Comparison of ENCODE assay signal across 10 cellular contexts in the genomic region with DNA sequence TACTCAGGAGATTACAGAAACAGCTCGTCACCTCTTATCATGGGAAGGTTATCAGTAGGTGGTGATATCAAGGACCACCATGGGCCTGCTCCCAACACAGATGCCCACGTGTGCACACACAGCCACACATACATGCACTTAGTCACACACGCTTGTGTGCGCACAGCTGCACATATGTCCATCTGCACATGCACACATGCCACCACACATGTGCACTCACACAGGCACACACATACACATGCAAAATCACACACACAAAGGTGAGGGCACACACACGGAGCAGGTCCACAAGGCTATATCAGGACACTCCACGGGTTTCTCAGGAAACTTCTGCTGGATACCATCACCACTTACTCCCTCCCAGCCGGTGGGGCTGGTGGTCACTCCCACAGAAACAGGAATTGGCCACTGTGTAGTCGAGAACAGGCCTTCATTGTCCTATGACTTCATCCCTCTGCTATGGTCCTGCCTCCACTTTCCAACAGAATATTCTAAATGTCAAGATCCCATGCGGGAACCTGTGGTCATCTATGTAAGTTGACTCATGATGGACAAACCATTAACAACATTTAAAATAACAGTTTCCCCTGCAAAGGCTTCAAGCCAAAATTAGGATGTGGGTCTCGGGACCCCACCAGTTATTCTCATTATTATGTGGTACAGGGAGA. TPM values are rescaled to one million over a fixed set of nuclear protein-coding genes. Genes with fewer than 3 reads are reported as not detected.
DNase-seq lines count a peak whose midpoint lies in the region; ATAC-seq, FAIRE-seq and TF ChIP-seq lines count a peak whose summit lies in the region.
"Had no signal": no experiment of that assay in that cellular context is flagged by ENCODE, and none has a peak within 500 bp of the region (broad histone marks: within the 10 kb centered on the region; RNA-seq: fewer than 3 reads in every experiment).

No MANE protein-coding gene starts in this region.

- no peak overlapping the region for H3K4ac ChIP-seq in H1 (replicated peaks; ENCODE audit: insufficient read length, low read depth, low read length)

- no peak overlapping the region for H3K56ac ChIP-seq in H1 (replicated peaks; ENCODE audit: insufficient read length, low read depth, low read length)

- no peak overlapping the region for H2AFZ ChIP-seq in OCI-LY1 (ENCODE audit: low read length)
- no peak overlapping the region for H2AFZ ChIP-seq in H1 (ENCODE audit: low read length)
- no peak overlapping the region for H2AFZ ChIP-seq in osteoblast (ENCODE audit: low read length)

- H3K14ac ChIP-seq in H1 (ENCODE audit: insufficient read length), result no peak overlapping the region

- no peak overlapping the region for H2BK12ac ChIP-seq in H1 (ENCODE audit: low read depth, low read length)

- DNase-seq in COLO829 (ENCODE audit: low spot score) (peak; percentile 88), H1 (ENCODE audit: low read depth in 1 of 2, low spot score in 2 of 2) (no peak), osteoblast (ENCODE audit: insufficient read length, low spot score, missing footprints) (peak; percentile 98), NCI-H1436 treated with DMSO at 0.1 percent for 48 hours (lab: John Stamatoyannopoulos, UW) (no peak)
- DNase-seq: activated naive CD4-positive, alpha-beta T cell treated with anti-CD3 and anti-CD28 coated beads for 36 hours had no signal

- peaks cover 5% of the 10 kb centered on the region; the same call in 1 of the 2 replicates for H3K23me2 ChIP-seq in H1 (ENCODE audit: low read depth, low read length)

- H2BK120ac ChIP-seq in H1 (replicated peaks; ENCODE audit: low read depth, low read length), result no peak overlapping the region

- TF ChIP-seq POLR2A in H1 (IDR thresholded peaks at IDR 0.05; ENCODE audit: control extremely low read depth in 1 of 2, low read depth in 2 of 2, low read length in 2 of 2), result no peak

- no peak overlapping the region; the same call in 1 of the 2 replicates for H4K8ac ChIP-seq in H1 (ENCODE audit: extremely low read depth, insufficient read depth, low read length)

- ATAC-seq in HG03520 (IDR thresholded peaks at IDR 0.05; ENCODE audit: unreplicated experiment) (no peak), HG02884 (IDR thresholded peaks at IDR 0.05; ENCODE audit: unreplicated experiment) (no peak), GM21825 (IDR thresholded peaks at IDR 0.05; ENCODE audit: unreplicated experiment) (no peak)

- H3K9me3 ChIP-seq in OCI-LY1 (ENCODE audit: low read length), result no peaks in the 10 kb centered on the region
- H3K9me3 ChIP-seq in H1 (ENCODE audit: insufficient read depth in 2 of 2, low read depth in 1 of 2, low read length in 1 of 2), result no peaks in the 10 kb centered on the region
- no peaks in the 10 kb centered on the region for H3K9me3 ChIP-seq in osteoblast (ENCODE audit: low read depth, low read length)

- no peak overlapping the region for H3K4me3 ChIP-seq in OCI-LY1 (ENCODE audit: low read depth, low read length, poor library complexity, severe bottlenecking)
- no peak overlapping the region for H3K4me3 ChIP-seq in H1 (ENCODE audit: extremely low read depth in 1 of 4, insufficient read depth in 2 of 4, low read depth in 3 of 4, low read length in 4 of 4)
- H3K4me3 ChIP-seq in osteoblast (ENCODE audit: insufficient read depth, low read length), result peak overlapping the region; percentile 94
- H3K4me3 ChIP-seq: lung had no signal

- peaks cover 64% of the 10 kb centered on the region for H3K4me1 ChIP-seq in OCI-LY1 (ENCODE audit: insufficient read depth, low read length, severe bottlenecking)
- peaks cover 0 to 5% (median 1%) of the 10 kb centered on the region in 4 experiments; a peak in 4 of 7 replicates for H3K4me1 ChIP-seq in H1 (replicated peaks in 1 of 4; ENCODE audit: control insufficient read depth in 3 of 4, insufficient read depth in 4 of 4, low read length in 3 of 4)
- H3K4me1 ChIP-seq in osteoblast (ENCODE audit: insufficient read depth, low read length), result peaks cover 21% of the 10 kb centered on the region

- H3K36me3 ChIP-seq in OCI-LY1 (ENCODE audit: insufficient read depth, low read length) (peaks cover 33% of the 10 kb centered on the region), H1 (ENCODE audit: control insufficient read depth in 2 of 4, insufficient read depth in 4 of 4, low read length in 3 of 4) (peaks cover 14 to 22% (median 20%) of the 10 kb centered on the region in 4 experiments), osteoblast (ENCODE audit: insufficient read depth, low read length) (peaks cover 40% of the 10 kb centered on the region)

- H3F3A ChIP-seq in OCI-LY1 (ENCODE audit: insufficient read depth, low read length), result peaks cover 9% of the 10 kb centered on the region; the same call in 1 of the 2 replicates

- H3K4me2 ChIP-seq in OCI-LY1 (ENCODE audit: low read length) (peak overlapping the region; percentile 85), H1 (ENCODE audit: insufficient read depth in 1 of 2, low read depth in 2 of 2, low read length in 2 of 2) (no peak overlapping the region), osteoblast (ENCODE audit: insufficient read depth, low read length) (peak overlapping the region; percentile 98)

- H3K79me2 ChIP-seq in OCI-LY1 (ENCODE audit: insufficient read depth, low read length) (no peaks in the 10 kb centered on the region), H1 (ENCODE audit: control insufficient read depth in 1 of 2, insufficient read depth in 2 of 2, low read length in 2 of 2) (peaks cover 0 to 21% of the 10 kb centered on the region in 2 experiments; a peak in 3 of 4 replicates), osteoblast (ENCODE audit: insufficient read depth, low read length) (peaks cover 69% of the 10 kb centered on the region)

- H3K9ac ChIP-seq in OCI-LY1 (ENCODE audit: low read length), result no peak overlapping the region
- peak overlapping the region in 1 of 4 experiments; percentile 54; a peak in 2 of 7 replicates for H3K9ac ChIP-seq in H1 (replicated peaks in 1 of 4; ENCODE audit: extremely low read depth in 1 of 4, low read depth in 3 of 4, low read length in 3 of 4)

- H4K5ac ChIP-seq in H1 (ENCODE audit: insufficient read length, low read depth, low read length), result no peak overlapping the region

- no peak overlapping the region; the same call in 1 of the 2 replicates for H2AK5ac ChIP-seq in H1 (ENCODE audit: low read depth, low read length)

- H3K9me2 ChIP-seq in OCI-LY1 (ENCODE audit: low read depth, low read length), result no peaks in the 10 kb centered on the region

- CTCF ChIA-PET in H1 (lab: Charles Lee; ENCODE audit: partially characterized antibody), result interaction anchor here (1.4 to 5.2 kb wide), 4 partner anchors 12 to 63 kb away, joined by 4 to 24 read pairs (median 15); no protein-coding TSS in a partner anchor

- H2BK5ac ChIP-seq in H1 (ENCODE audit: low read depth, low read length), result no peak overlapping the region

- TF ChIP-seq CTCF in OCI-LY1 (IDR thresholded peaks at IDR 0.05; ENCODE audit: low read length) (no peak), H1 (IDR thresholded peaks at IDR 0.05; ENCODE audit: control extremely low read depth in 1 of 3, insufficient read depth in 1 of 3, low read depth in 1 of 3, low read length in 3 of 3) (no peak), osteoblast (IDR thresholded peaks at IDR 0.05; ENCODE audit: extremely low read depth, low read depth, low read length) (no peak)

- no peak overlapping the region for H2BK20ac ChIP-seq in H1 (ENCODE audit: low read length)

- POLR2A ChIA-PET in H1 (lab: Charles Lee; ENCODE audit: partially characterized antibody), result interaction anchor here (1.4 to 3.4 kb wide), 2 partner anchors 9 to 29 kb away, joined by 3 to 22 read pairs; no protein-coding TSS in a partner anchor

- peak overlapping the region; percentile 48 for H4K91ac ChIP-seq in H1 (replicated peaks; ENCODE audit: insufficient read length, low read length)

- H3K27ac ChIP-seq in OCI-LY1 (ENCODE audit: low read depth, low read length, poor library complexity, severe bottlenecking) (peak overlapping the region; percentile 8), H1 (ENCODE audit: low read depth, low read length) (no peak overlapping the region), osteoblast (ENCODE audit: low read depth, low read length) (peak overlapping the region; percentile 98)

- no peak overlapping the region for H2BK15ac ChIP-seq in H1 (ENCODE audit: low read length)

- no peak overlapping the region for H3K18ac ChIP-seq in H1 (ENCODE audit: extremely low read depth, low read length)

- no peak for FAIRE-seq in H1 (lab: Jason Lieb, UNC)

- TF ChIP-seq EP300 in H1 (IDR thresholded peaks at IDR 0.05; ENCODE audit: borderline replicate concordance in 1 of 2, low read depth in 2 of 2, low read length in 2 of 2), result no peak

- no peaks in the 10 kb centered on the region for H4K20me1 ChIP-seq in OCI-LY1 (ENCODE audit: insufficient read depth, low read length)
- H4K20me1 ChIP-seq in H1 (replicated peaks in 1 of 2; ENCODE audit: control insufficient read depth in 1 of 2, insufficient read depth in 2 of 2, low read length in 2 of 2), result peaks cover 4 to 10% of the 10 kb centered on the region in 2 experiments
- peaks cover 56% of the 10 kb centered on the region for H4K20me1 ChIP-seq in osteoblast (ENCODE audit: insufficient read depth, low read length)

- H3K79me1 ChIP-seq in H1 (ENCODE audit: low read depth, low read length), result peaks cover 12% of the 10 kb centered on the region

- no peak overlapping the region for H3K23ac ChIP-seq in H1 (ENCODE audit: insufficient read length)

- WGBS in H1 (ENCODE audit: extremely low coverage in 1 of 2, insufficient coverage in 1 of 2, insufficient read length in 1 of 2, insufficient replicate concordance in 2 of 2, low coverage in 1 of 2, low lambda C conversion rate in 2 of 2, missing lambda C conversion rate in 1 of 2), 2 experiments, result 85% methylated on average over 10 of the region's 10 CpGs; no CpG with 5 or more reads in 1 of the 2 experiments

- H3K27me3 ChIP-seq in OCI-LY1 (ENCODE audit: insufficient read depth, low read length), result no peaks in the 10 kb centered on the region
- no peaks in the 10 kb centered on the region for H3K27me3 ChIP-seq in H1 (replicated peaks in 1 of 4; ENCODE audit: control insufficient read depth in 3 of 4, extremely low read depth in 1 of 4, insufficient read depth in 3 of 4, low read length in 3 of 4)
- H3K27me3 ChIP-seq in osteoblast (ENCODE audit: insufficient read depth, low read length), result no peaks in the 10 kb centered on the region

- TF ChIP-seq RAD21 in H1 (IDR thresholded peaks at IDR 0.05 in 1 of 2, conservative IDR thresholded peaks at IDR 0.05 in 1 of 2; ENCODE audit: low read depth in 2 of 2, low read length in 2 of 2), result no peak

RNA-seq across cellular contexts. Expression of a gene that starts 2.2 kb away (rescaled TPM):
- 45.3 and 45.4 TPM in 2 replicates for total RNA-seq in H1 (2021; fragmentation: NEBNext Ultra II Directional; extraction: Animal tissue kit (Norgen Biotek cat#: 25700))
- 51.7 and 63.5 TPM in 2 replicates for polyA plus RNA-seq in H1 (2011; rRNA removed)
- 41.2 TPM for polyA plus RNA-seq in H1 (2011; cell fraction: cytosol; rRNA removed)
- polyA plus RNA-seq in H1 (2011; cell fraction: nucleus; rRNA removed), result 46.1 TPM
- 31.5 to 47.3 TPM (median 39.6 TPM) in 4 replicates for polyA plus RNA-seq in H1 (2012, experiment 1 of 2)
- 35.9 TPM for polyA plus RNA-seq in H1 (2012, experiment 2 of 2)
- polyA plus RNA-seq in H1 (2013, experiment 1 of 2), result 70.2 TPM
- 79.0 TPM for polyA plus RNA-seq in H1 (2013, experiment 2 of 2)
- polyA minus RNA-seq in H1 (2011; rRNA and poly(A)+ RNA removed), result 18.7 and 23.8 TPM in 2 replicates
- 33.8 TPM for polyA minus RNA-seq in H1 (2011; cell fraction: cytosol; rRNA and poly(A)+ RNA removed)
- polyA minus RNA-seq in H1 (2011; cell fraction: nucleus; rRNA and poly(A)+ RNA removed), result 28.2 TPM
- total RNA-seq in osteoblast, result 37.7 and 40.5 TPM in 2 replicates

RNA-seq across cellular contexts. Expression of a gene that starts 42.8 kb away (rescaled TPM):
- 35.4 and 38.9 TPM in 2 replicates for total RNA-seq in H1 (2021; fragmentation: NEBNext Ultra II Directional; extraction: Animal tissue kit (Norgen Biotek cat#: 25700))
- polyA plus RNA-seq in H1 (2011; rRNA removed), result 19.0 and 31.5 TPM in 2 replicates
- 13.8 TPM for polyA plus RNA-seq in H1 (2011; cell fraction: cytosol; rRNA removed)
- 38.9 TPM for polyA plus RNA-seq in H1 (2011; cell fraction: nucleus; rRNA removed)
- polyA plus RNA-seq in H1 (2012, experiment 1 of 2), result 17.8 to 35.8 TPM (median 32.9 TPM) in 4 replicates
- 29.9 TPM for polyA plus RNA-seq in H1 (2012, experiment 2 of 2)
- polyA plus RNA-seq in H1 (2013, experiment 1 of 2), result 62.7 TPM
- 63.2 TPM for polyA plus RNA-seq in H1 (2013, experiment 2 of 2)
- polyA minus RNA-seq in H1 (2011; rRNA and poly(A)+ RNA removed), result 22.5 and 24.7 TPM in 2 replicates
- 27.4 TPM for polyA minus RNA-seq in H1 (2011; cell fraction: cytosol; rRNA and poly(A)+ RNA removed)
- 23.6 TPM for polyA minus RNA-seq in H1 (2011; cell fraction: nucleus; rRNA and poly(A)+ RNA removed)
- 16.3 and 18.6 TPM in 2 replicates for total RNA-seq in osteoblast

RNA-seq across cellular contexts. Expression of a gene that starts 56.5 kb away (rescaled TPM):
- 37.5 and 40.8 TPM in 2 replicates for total RNA-seq in H1 (2021; fragmentation: NEBNext Ultra II Directional; extraction: Animal tissue kit (Norgen Biotek cat#: 25700))
- 8.5 and 11.0 TPM in 2 replicates for polyA plus RNA-seq in H1 (2011; rRNA removed)
- 18.2 TPM for polyA plus RNA-seq in H1 (2011; cell fraction: cytosol; rRNA removed)
- polyA plus RNA-seq in H1 (2011; cell fraction: nucleus; rRNA removed), result 8.2 TPM
- 28.2 to 39.3 TPM (median 33.1 TPM) in 4 replicates for polyA plus RNA-seq in H1 (2012, experiment 1 of 2)
- polyA plus RNA-seq in H1 (2012, experiment 2 of 2), result 2.3 TPM
- 23.7 TPM for polyA plus RNA-seq in H1 (2013, experiment 1 of 2)
- 24.4 TPM for polyA plus RNA-seq in H1 (2013, experiment 2 of 2)
- 15.2 and 17.7 TPM in 2 replicates for polyA minus RNA-seq in H1 (2011; rRNA and poly(A)+ RNA removed)
- 20.6 TPM for polyA minus RNA-seq in H1 (2011; cell fraction: cytosol; rRNA and poly(A)+ RNA removed)
- 22.0 TPM for polyA minus RNA-seq in H1 (2011; cell fraction: nucleus; rRNA and poly(A)+ RNA removed)
- 27.1 and 29.8 TPM in 2 replicates for total RNA-seq in osteoblast

Comparison
In these comparisons a context has a peak if more than half of its experiments do, and no peak if none do; other contexts are left out.
1. DNase-seq: peak in COLO829 (single experiment) and osteoblast (single experiment); none in H1 (0 of 2) and NCI-H1436 treated with DMSO at 0.1 percent for 48 hours (single experiment).
2. H3K4me2 ChIP-seq: peak in OCI-LY1 (single experiment) and osteoblast (single experiment); none in H1 (0 of 2).